Comparison of ENCODE assay signal across 2 cellular contexts in the genomic region with DNA sequence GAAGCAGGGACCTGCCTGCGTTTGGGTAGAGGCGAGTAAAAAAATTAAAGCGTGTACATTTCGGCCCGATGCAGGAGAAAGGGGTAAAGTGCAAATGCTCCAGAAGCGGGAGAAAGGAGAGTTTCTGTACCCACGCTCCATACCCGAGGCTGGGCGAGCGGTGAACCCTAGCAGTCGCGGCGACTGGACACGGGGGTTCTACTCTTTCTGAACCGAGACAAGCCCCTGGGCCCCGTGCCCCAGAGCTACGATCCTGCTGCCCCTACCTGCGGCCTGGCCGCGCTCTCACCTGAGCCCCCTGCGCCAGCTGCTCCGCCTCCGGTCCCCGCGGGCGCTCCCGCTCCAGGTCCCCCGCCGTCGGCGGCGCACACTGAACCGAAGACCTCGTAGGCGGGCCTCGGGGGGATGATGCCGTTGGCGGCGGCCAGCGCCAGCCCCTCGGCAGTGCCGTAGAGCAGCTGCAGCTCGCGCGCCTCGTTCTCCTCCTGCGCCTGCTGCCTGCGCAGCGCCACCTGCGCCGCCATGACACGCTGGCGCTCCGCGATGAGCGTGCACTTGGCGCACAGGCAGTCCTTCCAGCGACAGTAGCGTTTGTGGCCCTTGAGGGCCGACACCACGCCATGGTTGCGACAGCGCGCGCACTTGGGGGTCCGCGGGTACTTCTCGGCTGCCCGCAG.
TF ChIP-seq lines count a peak whose summit lies in the region.

No MANE protein-coding gene starts in this region.

TF ChIP-seq in H1, 55 proteins besides CTCF, POLR2A, EP300 and RAD21 (continues in another document):
- TF ChIP-seq RXRA (IDR thresholded peaks at IDR 0.05; ENCODE audit: insufficient read depth, low read depth, low read length) (no peak), CBX5 (IDR thresholded peaks at IDR 0.05; ENCODE audit: low read depth, low read length) (no peak), SP2 (IDR thresholded peaks at IDR 0.05; ENCODE audit: low read length) (no peak), CHD7 (IDR thresholded peaks at IDR 0.05; ENCODE audit: insufficient replicate concordance, low read length) (no peak), RBBP5 (IDR thresholded peaks at IDR 0.05; ENCODE audit: borderline replicate concordance, low read depth, low read length) (peak; percentile 61; the same call in 1 of the 2 replicates), HDAC6 (IDR thresholded peaks at IDR 0.05; ENCODE audit: low read depth, low read length) (no peak), TBP (IDR thresholded peaks at IDR 0.05; ENCODE audit: low read depth, low read length) (no peak), CREB1 (IDR thresholded peaks at IDR 0.05) (peak; percentile 88), BRCA1 (IDR thresholded peaks at IDR 0.05; ENCODE audit: low read depth, low read length) (no peak), PHF8 (conservative IDR thresholded peaks at IDR 0.05; ENCODE audit: low read depth, low read length) (no peak), BACH1 (IDR thresholded peaks at IDR 0.05; ENCODE audit: low read length) (no peak), JUND (IDR thresholded peaks at IDR 0.05; ENCODE audit: low read length) (no peak), SIRT6 (IDR thresholded peaks at IDR 0.05; ENCODE audit: low read length) (no peak), SIX5 (IDR thresholded peaks at IDR 0.05; ENCODE audit: low read depth, low read length) (no peak), CHD2 (IDR thresholded peaks at IDR 0.05; ENCODE audit: low read length) (no peak), YY1 (IDR thresholded peaks at IDR 0.05; ENCODE audit: low read depth, low read length) (peak; percentile 87), SAP30 (IDR thresholded peaks at IDR 0.05; ENCODE audit: insufficient read depth, insufficient replicate concordance, low read length) (no peak), EGR1 (IDR thresholded peaks at IDR 0.05; ENCODE audit: borderline replicate concordance, low read depth, low read length) (peak; percentile 25; the same call in 1 of the 2 replicates), CEBPB (IDR thresholded peaks at IDR 0.05; ENCODE audit: low read depth, low read length) (no peak)

TF ChIP-seq in HepG2, 621 proteins besides CTCF, POLR2A, EP300 and RAD21:
- TF ChIP-seq AGO2 (optimal IDR thresholded peaks at IDR 0.05; ENCODE audit: low read depth, low read length) (no peak), GRHL1 (CRISPR knock-in tag; conservative IDR thresholded peaks at IDR 0.05) (no peak), XBP1 (CRISPR knock-in tag; IDR thresholded peaks at IDR 0.05) (no peak), CENPT (CRISPR knock-in tag; IDR thresholded peaks at IDR 0.05; ENCODE audit: low read depth) (no peak), POGZ (CRISPR knock-in tag; IDR thresholded peaks at IDR 0.05) (no peak)
